Comparison of ENCODE assay signal across 9 cellular contexts in genomic region chr2:86518498-86518897, GRCh38. TPM values are rescaled to one million over a fixed set of nuclear protein-coding genes. Genes with fewer than 3 reads are reported as not detected.
DNase-seq lines count a peak whose midpoint lies in the region; ATAC-seq and TF ChIP-seq lines count a peak whose summit lies in the region.
"Had no signal": no experiment of that assay in that cellular context is flagged by ENCODE, and none has a peak within 500 bp of the region (broad histone marks: within the 10 kb centered on the region; RNA-seq: fewer than 3 reads in every experiment).

No MANE protein-coding gene starts in this region.

- H2BK120ac ChIP-seq in mesendoderm (ENCODE audit: low read depth, low read length) = no peak overlapping the region

- H2BK5ac ChIP-seq in mesendoderm (ENCODE audit: low read length) = no peak overlapping the region

- H4K8ac ChIP-seq in mesendoderm (ENCODE audit: low read depth, low read length) = no peak overlapping the region

- no peak overlapping the region for H3K4me3 ChIP-seq in cardiac fibroblast (replicated peaks in 1 of 2; ENCODE audit: low read depth in 2 of 2, low read length in 2 of 2)
- no peak overlapping the region for H3K4me3 ChIP-seq in mesendoderm (ENCODE audit: low read length)
- H3K4me3 ChIP-seq: SK-N-MC had no signal

- no peak overlapping the region for H3K27ac ChIP-seq in mesendoderm (ENCODE audit: low read depth, low read length)
- H3K27ac ChIP-seq: SK-N-MC had no signal

- peak; percentile 49 for TF ChIP-seq CTCF in cardiac fibroblast (IDR thresholded peaks at IDR 0.05; ENCODE audit: low read depth, low read length)

- ATAC-seq in HG02623 (IDR thresholded peaks at IDR 0.05; ENCODE audit: unreplicated experiment) (no peak), GM19395 (IDR thresholded peaks at IDR 0.05; ENCODE audit: unreplicated experiment) (no peak)

- H2AK5ac ChIP-seq in mesendoderm (ENCODE audit: low read length) = no peak overlapping the region

- no peaks in the 10 kb centered on the region for H3K4me1 ChIP-seq in mesendoderm (ENCODE audit: control insufficient read depth, low read depth, low read length)

- H3K4ac ChIP-seq in mesendoderm (ENCODE audit: low read depth, low read length) = no peak overlapping the region

- no peak overlapping the region for H3K9ac ChIP-seq in mesendoderm (ENCODE audit: low read length)

- H2BK15ac ChIP-seq in mesendoderm (replicated peaks; ENCODE audit: low read depth) = no peak overlapping the region

- H3K36me3 ChIP-seq in mesendoderm (ENCODE audit: control insufficient read depth, insufficient read depth, low read length) = no peaks in the 10 kb centered on the region

- no peak overlapping the region for H4K5ac ChIP-seq in mesendoderm (ENCODE audit: low read length)

- no peaks in the 10 kb centered on the region for H3K27me3 ChIP-seq in mesendoderm (ENCODE audit: insufficient read depth, low read length, poor library complexity)

- no CpG with 5 or more reads among the region's 3 CpGs for WGBS in mesendoderm (ENCODE audit: extremely low coverage, insufficient coverage, low lambda C conversion rate)

- H3K23ac ChIP-seq in mesendoderm (ENCODE audit: low read length) = no peak overlapping the region

- no peak overlapping the region for H3K18ac ChIP-seq in mesendoderm (ENCODE audit: low read length)

- H3K79me1 ChIP-seq in mesendoderm (ENCODE audit: low read length) = no peaks in the 10 kb centered on the region

- H3K79me2 ChIP-seq in mesendoderm (ENCODE audit: control insufficient read depth, insufficient read depth, low read length) = no peaks in the 10 kb centered on the region

- no peak overlapping the region for H3K56ac ChIP-seq in mesendoderm (ENCODE audit: low read length)

- DNase-seq in ELR (ENCODE audit: low read depth) = peak; percentile 31
- peak; percentile 2 for DNase-seq in NCI-H82 treated with DMSO at 0.1 percent for 48 hours (lab: John Stamatoyannopoulos, UW; ENCODE audit: unreplicated experiment)
- DNase-seq in cardiac fibroblast (ENCODE audit: low read depth in 2 of 2) = peak; percentile 30 to 42
- DNase-seq in mesendoderm = peak; percentile 5
- no peak for DNase-seq in NCI-H2196 (lab: John Stamatoyannopoulos, UW; ENCODE audit: unreplicated experiment)
- DNase-seq in NCI-H446 treated with DMSO at 0.1 percent for 48 hours (lab: John Stamatoyannopoulos, UW) = no peak

- no peak overlapping the region for H3K4me2 ChIP-seq in mesendoderm (ENCODE audit: low read length)

RNA-seq across cellular contexts. Expression of gene CHMP3, which starts 44.7 kb away (rescaled TPM):
- 22.3 TPM for polyA plus RNA-seq in mesendoderm (2013, experiment 1 of 2)
- 22.1 TPM for polyA plus RNA-seq in mesendoderm (2013, experiment 2 of 2)

Comparison
In these comparisons a context has a peak if more than half of its experiments do, and no peak if none do; other contexts are left out.
1. DNase-seq: peak in ELR (single experiment), NCI-H82 treated with DMSO at 0.1 percent for 48 hours (single experiment), cardiac fibroblast (2 of 2) and mesendoderm (single experiment); none in NCI-H2196 (single experiment) and NCI-H446 treated with DMSO at 0.1 percent for 48 hours (single experiment).